8 cellular contexts compared by ENCODE assay signal in the genomic region with DNA sequence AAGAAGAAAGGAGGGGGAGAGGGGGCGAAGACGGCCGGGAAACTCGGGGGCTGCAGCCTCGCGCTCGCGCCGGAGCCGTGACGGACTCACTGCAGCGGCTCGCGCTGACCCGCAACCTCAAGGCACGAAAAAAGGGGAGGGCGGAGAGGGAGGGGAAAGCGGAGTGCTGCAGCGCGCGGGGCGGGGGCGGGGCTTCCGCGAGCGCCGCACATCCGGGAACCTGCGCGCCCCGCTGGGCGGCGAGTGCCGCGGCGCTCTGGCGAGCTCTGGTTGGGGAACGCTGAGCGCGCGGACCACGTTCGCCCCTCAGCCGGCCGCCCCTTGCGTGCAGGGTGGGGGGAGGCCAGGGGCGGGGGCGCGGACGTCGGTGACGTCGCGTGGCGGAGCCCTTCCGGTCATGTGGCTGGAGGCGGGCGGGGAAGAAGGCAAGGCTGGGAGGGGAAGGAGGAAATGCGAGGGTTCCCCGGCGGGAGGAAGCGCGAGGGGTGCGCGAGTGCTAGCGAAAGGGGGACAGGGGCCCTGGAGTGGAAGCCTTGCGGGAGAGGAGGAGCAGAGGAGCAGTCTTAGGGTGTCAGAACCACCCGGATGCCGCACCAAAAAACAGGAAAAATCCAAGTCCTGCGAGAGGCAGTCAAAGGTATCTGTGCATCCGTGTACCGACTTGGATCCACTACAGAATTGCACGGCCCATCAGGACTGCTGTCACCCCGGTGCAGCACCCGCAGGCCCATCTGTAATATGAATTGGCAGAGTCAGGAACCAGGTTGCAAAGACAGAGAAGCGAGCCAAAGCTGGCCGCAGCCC. TPM values are rescaled to one million over a fixed set of nuclear protein-coding genes. Genes with fewer than 3 reads are reported as not detected.
DNase-seq lines count a peak whose midpoint lies in the region; TF ChIP-seq lines count a peak whose summit lies in the region.

A gene with protein sequence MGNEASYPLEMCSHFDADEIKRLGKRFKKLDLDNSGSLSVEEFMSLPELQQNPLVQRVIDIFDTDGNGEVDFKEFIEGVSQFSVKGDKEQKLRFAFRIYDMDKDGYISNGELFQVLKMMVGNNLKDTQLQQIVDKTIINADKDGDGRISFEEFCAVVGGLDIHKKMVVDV (minus strand): TSS at position 126 of the 804 bp plus-strand sequence. CDS start 405 bp downstream, outside the sequence.

- H3K36me3 ChIP-seq in HEK293 (ENCODE audit: control insufficient read depth in 2 of 2, insufficient read depth in 1 of 2, low read length in 2 of 2) = no peaks in the 10 kb centered on the region
- no peaks in the 10 kb centered on the region for H3K36me3 ChIP-seq in neuron (ENCODE audit: insufficient read depth, low read length)

- H3K4me3 ChIP-seq in HEK293 (ENCODE audit: low read depth, low read length) = peak within 1 kb of the TSS; percentile 92
- peak within 1 kb of the TSS; percentile 98 for H3K4me3 ChIP-seq in neuron (ENCODE audit: low read length)

- H3K9me3 ChIP-seq in HEK293 (ENCODE audit: control insufficient read depth, insufficient read depth, low read depth, low read length) = no peaks in the 10 kb centered on the region
- no peaks in the 10 kb centered on the region for H3K9me3 ChIP-seq in neuron (ENCODE audit: low read length)

- CTCF ChIA-PET in HEK293 (lab: Yijun Ruan, JAX) = interaction anchor here (0.7 to 1.3 kb wide), 3 partner anchors 23 to 375 kb away, joined by 3 to 4 read pairs (median 3); no protein-coding TSS in a partner anchor

- POLR2A ChIA-PET in HEK293 (lab: Yijun Ruan, JAX) = interaction anchor here (0.6 to 2.1 kb wide), 5 partner anchors 36 to 95 kb away, joined by 3 to 9 read pairs (median 3); partner anchors contain the start of gene PNO1

- H3K27me3 ChIP-seq in neuron (ENCODE audit: insufficient read depth, low read length) = no peaks in the 10 kb centered on the region

- H3K4me1 ChIP-seq in HEK293 (ENCODE audit: control insufficient read depth, insufficient read depth, low read length) (peaks cover 30% of the 10 kb centered on the region), neuron (ENCODE audit: insufficient read depth, low read length) (peaks cover 48% of the 10 kb centered on the region)

- peak; percentile 88 for DNase-seq in GF-D8 (lab: John Stamatoyannopoulos, UW)
- DNase-seq in MV-4-11 (lab: John Stamatoyannopoulos, UW) = peak; percentile 89
- DNase-seq in SK-MEL-5 (ENCODE audit: low read depth, low spot score) = peak; percentile 96
- DNase-seq in activated naive CD4-positive, alpha-beta T cell treated with Interleukin-2 at 50 U/mL for 16 hours = peak; percentile 95
- peak; percentile 90 for DNase-seq in foreskin melanocyte
- DNase-seq in stromal cell of bone marrow (ENCODE audit: low read depth) = peak; percentile 93

- peak within 1 kb of the TSS; percentile 77 for H2AFZ ChIP-seq in neuron (ENCODE audit: low read depth, low read length)

- in situ Hi-C loops in SK-MEL-5 (cut with HindIII; ENCODE audit: low pct_unique_long_range_greater_than_20kb, low sequenced_read_pairs) = no loop called here

- no peak for TF ChIP-seq CTCF in HEK293 (tag by site-specific recombination; IDR thresholded peaks at IDR 0.05)

- H3K27ac ChIP-seq in HEK293 (ENCODE audit: extremely low read depth, low read depth, low read length) = peak within 1 kb of the TSS; percentile 93

TF ChIP-seq in HEK293, 187 proteins besides CTCF, POLR2A, EP300 and RAD21 (continues in another document):
- TF ChIP-seq ZNF221 (tag by site-specific recombination; IDR thresholded peaks at IDR 0.05; ENCODE audit: borderline replicate concordance) (no peak), ZFP3 (tag by site-specific recombination; IDR thresholded peaks at IDR 0.05; ENCODE audit: low read depth) (no peak), ZBTB21 (tag by site-specific recombination; IDR thresholded peaks at IDR 0.05) (peak; percentile 61), SP3 (tag by site-specific recombination; IDR thresholded peaks at IDR 0.05) (peak; percentile 88), OVOL3 (tag by site-specific recombination; IDR thresholded peaks at IDR 0.05) (no peak), ZNF549 (tag by site-specific recombination; IDR thresholded peaks at IDR 0.05) (no peak), SCRT2 (tag by site-specific recombination; IDR thresholded peaks at IDR 0.05) (no peak), REPIN1 (tag by site-specific recombination; IDR thresholded peaks at IDR 0.05; ENCODE audit: low read depth) (no peak), ZNF140 (tag by site-specific recombination; IDR thresholded peaks at IDR 0.05) (no peak), ZSCAN30 (tag by site-specific recombination; IDR thresholded peaks at IDR 0.05) (no peak), ZSCAN4 (tag by site-specific recombination; IDR thresholded peaks at IDR 0.05) (no peak; the same call in 1 of the 2 replicates), ZNF292 (tag by site-specific recombination; IDR thresholded peaks at IDR 0.05; ENCODE audit: borderline replicate concordance, low read depth) (no peak), ZNF24 (tag by site-specific recombination; IDR thresholded peaks at IDR 0.05) (0 out of 2 replicates have a peak, but pooled peaks have one; percentile 20), ZNF626 (tag by site-specific recombination; IDR thresholded peaks at IDR 0.05) (no peak), KLF1 (tag by site-specific recombination; IDR thresholded peaks at IDR 0.05) (peak; percentile 77; the same call in 1 of the 2 replicates), ZNF624 (tag by site-specific recombination; IDR thresholded peaks at IDR 0.05) (no peak), ZSCAN23 (tag by site-specific recombination; IDR thresholded peaks at IDR 0.05) (no peak), ZFP69B (tag by site-specific recombination; IDR thresholded peaks at IDR 0.05) (0 out of 2 replicates have a peak, but pooled peaks have one; percentile 15), TCF7L2 (IDR thresholded peaks at IDR 0.05; ENCODE audit: borderline replicate concordance, low read depth, low read length) (no peak), ZBTB7A (tag by site-specific recombination; IDR thresholded peaks at IDR 0.05; ENCODE audit: low read depth) (no peak), EGR2 (tag by site-specific recombination; IDR thresholded peaks at IDR 0.05; ENCODE audit: low read depth) (peak; percentile 18; the same call in 1 of the 2 replicates), KLF8 (tag by site-specific recombination; IDR thresholded peaks at IDR 0.05) (peak; percentile 86)
- TF ChIP-seq, protein P1, sequence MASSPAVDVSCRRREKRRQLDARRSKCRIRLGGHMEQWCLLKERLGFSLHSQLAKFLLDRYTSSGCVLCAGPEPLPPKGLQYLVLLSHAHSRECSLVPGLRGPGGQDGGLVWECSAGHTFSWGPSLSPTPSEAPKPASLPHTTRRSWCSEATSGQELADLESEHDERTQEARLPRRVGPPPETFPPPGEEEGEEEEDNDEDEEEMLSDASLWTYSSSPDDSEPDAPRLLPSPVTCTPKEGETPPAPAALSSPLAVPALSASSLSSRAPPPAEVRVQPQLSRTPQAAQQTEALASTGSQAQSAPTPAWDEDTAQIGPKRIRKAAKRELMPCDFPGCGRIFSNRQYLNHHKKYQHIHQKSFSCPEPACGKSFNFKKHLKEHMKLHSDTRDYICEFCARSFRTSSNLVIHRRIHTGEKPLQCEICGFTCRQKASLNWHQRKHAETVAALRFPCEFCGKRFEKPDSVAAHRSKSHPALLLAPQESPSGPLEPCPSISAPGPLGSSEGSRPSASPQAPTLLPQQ (tag by site-specific recombination; IDR thresholded peaks at IDR 0.05) = peak; percentile 21; the same call in 1 of the 2 replicates
- TF ChIP-seq, protein P2, sequence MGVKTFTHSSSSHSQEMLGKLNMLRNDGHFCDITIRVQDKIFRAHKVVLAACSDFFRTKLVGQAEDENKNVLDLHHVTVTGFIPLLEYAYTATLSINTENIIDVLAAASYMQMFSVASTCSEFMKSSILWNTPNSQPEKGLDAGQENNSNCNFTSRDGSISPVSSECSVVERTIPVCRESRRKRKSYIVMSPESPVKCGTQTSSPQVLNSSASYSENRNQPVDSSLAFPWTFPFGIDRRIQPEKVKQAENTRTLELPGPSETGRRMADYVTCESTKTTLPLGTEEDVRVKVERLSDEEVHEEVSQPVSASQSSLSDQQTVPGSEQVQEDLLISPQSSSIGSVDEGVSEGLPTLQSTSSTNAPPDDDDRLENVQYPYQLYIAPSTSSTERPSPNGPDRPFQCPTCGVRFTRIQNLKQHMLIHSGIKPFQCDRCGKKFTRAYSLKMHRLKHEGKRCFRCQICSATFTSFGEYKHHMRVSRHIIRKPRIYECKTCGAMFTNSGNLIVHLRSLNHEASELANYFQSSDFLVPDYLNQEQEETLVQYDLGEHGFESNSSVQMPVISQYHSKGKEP (tag by site-specific recombination; IDR thresholded peaks at IDR 0.05) = peak; percentile 34; the same call in 1 of the 2 replicates
- TF ChIP-seq, protein P3, sequence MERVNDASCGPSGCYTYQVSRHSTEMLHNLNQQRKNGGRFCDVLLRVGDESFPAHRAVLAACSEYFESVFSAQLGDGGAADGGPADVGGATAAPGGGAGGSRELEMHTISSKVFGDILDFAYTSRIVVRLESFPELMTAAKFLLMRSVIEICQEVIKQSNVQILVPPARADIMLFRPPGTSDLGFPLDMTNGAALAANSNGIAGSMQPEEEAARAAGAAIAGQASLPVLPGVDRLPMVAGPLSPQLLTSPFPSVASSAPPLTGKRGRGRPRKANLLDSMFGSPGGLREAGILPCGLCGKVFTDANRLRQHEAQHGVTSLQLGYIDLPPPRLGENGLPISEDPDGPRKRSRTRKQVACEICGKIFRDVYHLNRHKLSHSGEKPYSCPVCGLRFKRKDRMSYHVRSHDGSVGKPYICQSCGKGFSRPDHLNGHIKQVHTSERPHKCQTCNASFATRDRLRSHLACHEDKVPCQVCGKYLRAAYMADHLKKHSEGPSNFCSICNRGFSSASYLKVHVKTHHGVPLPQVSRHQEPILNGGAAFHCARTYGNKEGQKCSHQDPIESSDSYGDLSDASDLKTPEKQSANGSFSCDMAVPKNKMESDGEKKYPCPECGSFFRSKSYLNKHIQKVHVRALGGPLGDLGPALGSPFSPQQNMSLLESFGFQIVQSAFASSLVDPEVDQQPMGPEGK (tag by site-specific recombination; IDR thresholded peaks at IDR 0.05) = peak; percentile 96

RNA-seq across cellular contexts. Expression of the gene that starts here (rescaled TPM):
- 20.3 and 23.6 TPM in 2 replicates for total RNA-seq in SK-MEL-5 (2014; rRNA removed; shearing (Covaris generic))
- 54.3 and 71.1 TPM in 2 replicates for polyA plus RNA-seq in SK-MEL-5 (2015; cell fraction: cytosol; rRNA removed)
- polyA plus RNA-seq in SK-MEL-5 (2015; cell fraction: nucleus; rRNA removed) = 20.5 and 23.5 TPM in 2 replicates

Comparison
In these comparisons a context has a peak if more than half of its experiments do, and no peak if none do; other contexts are left out.
1. Peak in every context shown above with its lines: DNase-seq, H3K4me3 ChIP-seq and H3K27ac ChIP-seq.